13 cellular contexts compared by ENCODE assay signal in the genomic region with DNA sequence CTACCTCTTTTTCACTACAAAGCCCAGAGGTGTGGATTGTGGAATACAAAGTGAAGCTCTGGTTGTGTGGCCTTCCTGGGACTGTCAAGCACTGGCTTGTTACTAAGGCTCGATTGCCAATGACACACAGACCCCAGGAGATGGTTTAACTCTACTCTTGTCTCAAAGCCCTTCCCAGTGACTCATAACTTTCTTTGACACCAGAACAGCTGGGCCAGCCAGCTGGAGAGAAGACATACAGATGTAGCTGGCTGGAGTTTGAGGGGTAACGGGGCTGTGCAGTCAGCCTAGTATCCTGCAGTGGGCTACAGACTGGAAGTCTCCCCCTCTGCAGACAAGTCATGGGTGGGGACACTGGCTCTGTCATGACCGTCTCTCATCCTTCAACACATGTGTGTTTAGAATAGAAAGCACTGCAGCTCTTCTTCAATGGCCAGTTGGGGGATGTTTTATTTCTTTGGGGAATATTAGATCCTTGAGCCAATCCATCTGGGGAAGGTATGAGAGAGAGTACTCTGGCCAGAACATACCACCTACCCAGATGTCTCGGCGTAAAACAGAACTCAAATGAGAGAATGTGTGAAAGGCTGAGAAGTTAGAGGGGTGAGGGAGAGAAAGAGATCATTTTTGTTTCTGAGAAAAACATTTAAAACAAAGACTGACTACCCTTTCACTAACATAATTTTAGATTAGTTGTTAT. TPM values are rescaled to one million over a fixed set of nuclear protein-coding genes. Genes with fewer than 3 reads are reported as not detected.
DNase-seq lines count a peak whose midpoint lies in the region; ATAC-seq, FAIRE-seq and TF ChIP-seq lines count a peak whose summit lies in the region.
"Had no signal": no experiment of that assay in that cellular context is flagged by ENCODE, and none has a peak within 500 bp of the region (broad histone marks: within the 10 kb centered on the region; RNA-seq: fewer than 3 reads in every experiment).

No MANE protein-coding gene starts in this region.

- ATAC-seq in GM18502 (IDR thresholded peaks at IDR 0.05; ENCODE audit: poor library complexity, unreplicated experiment) (peak; percentile 47), GM21723 (IDR thresholded peaks at IDR 0.05; ENCODE audit: unreplicated experiment) (peak; percentile 59), HG03571 (IDR thresholded peaks at IDR 0.05; ENCODE audit: unreplicated experiment) (peak; percentile 61)

- TF ChIP-seq POLR2A in GM12891 (IDR thresholded peaks at IDR 0.05; ENCODE audit: low read depth, low read length) = no peak

- DNase-seq in islet precursor cell (peak; percentile 78), AG08396 (ENCODE audit: low spot score) (no peak), NK-92 (lab: John Stamatoyannopoulos, UW; ENCODE audit: unreplicated experiment) (no peak), activated gamma-delta T cell (lab: John Stamatoyannopoulos, UW) (no peak), GM12891 (ENCODE audit: insufficient read length, low spot score) (no peak)
- DNase-seq: anterior cingulate cortex; CD4-positive, CD25-positive, alpha-beta regulatory T cell; NCI-H1417; stimulated activated CD4-positive, alpha-beta T cell treated with anti-CD3 and anti-CD28 coated beads, Interleukin-1b, Interleukin-23, amount 100 ng/mL, for 48 hours; stomach had no signal

- FAIRE-seq in GM12891 (lab: Jason Lieb, UNC) = no peak

TF ChIP-seq in GM12891, 5 proteins besides CTCF, POLR2A, EP300 and RAD21:
- TF ChIP-seq PAX5 (IDR thresholded peaks at IDR 0.05; ENCODE audit: insufficient read depth, low read length, severe bottlenecking) = no peak
- TF ChIP-seq SPI1 (IDR thresholded peaks at IDR 0.05; ENCODE audit: low read depth, low read length) = no peak
- no peak for TF ChIP-seq POU2F2 (IDR thresholded peaks at IDR 0.05; ENCODE audit: low read depth, low read length)
- no peak for TF ChIP-seq POLR2AphosphoS5 (IDR thresholded peaks at IDR 0.05; ENCODE audit: low read depth, low read length)
- no peak for TF ChIP-seq TAF1 (IDR thresholded peaks at IDR 0.05; ENCODE audit: low read depth, low read length)

RNA-seq across cellular contexts. Expression of gene SEMA6A, which starts 53.3 kb away (rescaled TPM):
- polyA plus RNA-seq in GM12891 (2012; ENCODE audit: low read depth, missing spikeins) = 1.6 TPM
